ENCODE assay signal across 24 cellular contexts in genomic region chr2:149739171-149739879, GRCh38.
DNase-seq lines count a peak whose midpoint lies in the region; ATAC-seq, FAIRE-seq and TF ChIP-seq lines count a peak whose summit lies in the region.
"Had no signal": no experiment of that assay in that cellular context is flagged by ENCODE, and none has a peak within 500 bp of the region (broad histone marks: within the 10 kb centered on the region; RNA-seq: fewer than 3 reads in every experiment).

No MANE protein-coding gene starts in this region.

- TF ChIP-seq CTCF in AG04450 (IDR thresholded peaks at IDR 0.05; ENCODE audit: low read depth, low read length) (no peak), GM23338 (conservative IDR thresholded peaks at IDR 0.05; ENCODE audit: low read depth in 2 of 2) (no peak), astrocyte (IDR thresholded peaks at IDR 0.05; ENCODE audit: insufficient read depth, low read depth, low read length) (no peak), Caco-2 (IDR thresholded peaks at IDR 0.05; ENCODE audit: insufficient read depth in 1 of 2, low read depth in 1 of 2, low read length in 1 of 2, severe bottlenecking in 1 of 2, unreplicated experiment in 1 of 2) (no peak)

- H3K18ac ChIP-seq in mesenchymal stem cell (ENCODE audit: low read depth in 1 of 2, low read length in 2 of 2) = peak overlapping the region in 1 of 2 experiments; percentile 67

- H3K36me3 Mint-ChIP-seq in GM23338 (ENCODE audit: low read depth) (peaks cover 8% of the 10 kb centered on the region; the same call in 2 of the 3 replicates), astrocyte (ENCODE audit: low read depth, unreplicated experiment) (no peaks in the 10 kb centered on the region), Caco-2 (ENCODE audit: insufficient read depth, unreplicated experiment) (peaks cover 6% of the 10 kb centered on the region)
- H3K36me3 Mint-ChIP-seq in activated CD4-positive, alpha-beta memory T cell treated with anti-CD3 and anti-CD28 coated beads for 36 hours = no peaks in the 10 kb centered on the region
- H3K36me3 Mint-ChIP-seq: activated naive CD8-positive, alpha-beta T cell treated with anti-CD3 and anti-CD28 coated beads, Interleukin-2, amount 10 ng/mL, durations not matched to agents 7 days and 5 days; CD14-positive monocyte; naive thymus-derived CD4-positive, alpha-beta T cell had no signal

- no peak overlapping the region for H4K91ac ChIP-seq in mesenchymal stem cell (ENCODE audit: low read length)

- H3K4me3 ChIP-seq in AG04450 (ENCODE audit: low read depth, low read length) (no peak overlapping the region), GM23338 (no peak overlapping the region), astrocyte (ENCODE audit: insufficient read depth, low read depth, low read length) (no peak overlapping the region), mesenchymal stem cell (ENCODE audit: insufficient read depth in 1 of 2, low read depth in 1 of 2, low read length in 2 of 2) (no peak overlapping the region), Caco-2 (ENCODE audit: low read depth, low read length) (no peak overlapping the region)
- H3K4me3 ChIP-seq: heart right ventricle, ovary, vagina had no signal

- CTCF ChIA-PET in AG04450 (lab: Charles Lee) (interaction anchor here (0.9 kb wide), 1 partner anchor 144 kb away, joined by 3 read pairs; no protein-coding TSS in a partner anchor), Caco-2 (lab: Charles Lee) (no interaction called here)
- CTCF ChIA-PET in activated CD4-positive, alpha-beta memory T cell treated with anti-CD3 and anti-CD28 coated beads for 36 hours (lab: Charles Lee) = no interaction called here

- ATAC-seq in GM23338 (no peak), GM21381 (IDR thresholded peaks at IDR 0.05; ENCODE audit: unreplicated experiment) (no peak)
- ATAC-seq: activated CD8-positive, alpha-beta T cell treated with anti-CD3 and anti-CD28 coated beads for 36 hours; heart right ventricle; naive thymus-derived CD4-positive, alpha-beta T cell had no signal

- BruUV-seq in Caco-2 (replicated peaks; lab: Mats Ljungman, UMichigan) = no TSS peak

- H3K14ac ChIP-seq in mesenchymal stem cell (ENCODE audit: low read length in 2 of 2) = no peak overlapping the region

- no peak overlapping the region for H2BK5ac ChIP-seq in mesenchymal stem cell (ENCODE audit: low read depth, low read length, poor library complexity, severe bottlenecking)

- H2BK120ac ChIP-seq in mesenchymal stem cell (ENCODE audit: low read depth, low read length) = no peak overlapping the region

- no peaks in the 10 kb centered on the region for H3K79me1 ChIP-seq in mesenchymal stem cell (replicated peaks; ENCODE audit: low read length, poor library complexity, severe bottlenecking)

- H3K27ac ChIP-seq in AG04450 (ENCODE audit: low read depth, low read length) (peak overlapping the region; percentile 42), GM23338 (ENCODE audit: low read depth) (no peak overlapping the region), astrocyte (ENCODE audit: low read depth, low read length) (no peak overlapping the region), mesenchymal stem cell (ENCODE audit: low read length, poor library complexity, severe bottlenecking) (no peak overlapping the region)
- H3K27ac ChIP-seq: heart right ventricle, ovary, vagina had no signal

- H3K4me3 Mint-ChIP-seq in GM23338 = no peak overlapping the region
- H3K4me3 Mint-ChIP-seq in astrocyte (ENCODE audit: unreplicated experiment) = no peak overlapping the region
- H3K4me3 Mint-ChIP-seq in Caco-2 (ENCODE audit: unreplicated experiment) = no peak overlapping the region
- H3K4me3 Mint-ChIP-seq in activated CD4-positive, alpha-beta memory T cell treated with anti-CD3 and anti-CD28 coated beads for 36 hours = no peak overlapping the region
- H3K4me3 Mint-ChIP-seq: activated CD8-positive, alpha-beta T cell treated with anti-CD3 and anti-CD28 coated beads for 36 hours; activated naive CD8-positive, alpha-beta T cell treated with anti-CD3 and anti-CD28 coated beads, Interleukin-2, amount 10 ng/mL, durations not matched to agents 7 days and 5 days; CD14-positive monocyte; naive thymus-derived CD4-positive, alpha-beta T cell had no signal

- 90% methylated on average over 2 of the region's 6 CpGs for WGBS in mesenchymal stem cell

- DNase-seq in AG04450 (ENCODE audit: low read depth, low spot score) (no peak), GM23338 (ENCODE audit: low spot score) (no peak), astrocyte (ENCODE audit: low read depth) (peak; percentile 38), mesenchymal stem cell (no peak), Caco-2 (no peak), NCI-H2227 (lab: John Stamatoyannopoulos, UW; ENCODE audit: unreplicated experiment) (no peak)
- DNase-seq in activated CD4-positive, alpha-beta memory T cell treated with anti-CD3 and anti-CD28 coated beads for 36 hours = no peak
- DNase-seq: activated CD8-positive, alpha-beta T cell treated with anti-CD3 and anti-CD28 coated beads for 36 hours; activated effector memory CD4-positive, alpha-beta T cell treated with Interleukin-2 at 50 U/mL for 16 hours; activated naive CD8-positive, alpha-beta T cell treated with anti-CD3 and anti-CD28 coated beads, Interleukin-2, amount 10 ng/mL, durations not matched to agents 7 days and 5 days; GF-D8; heart right ventricle; naive thymus-derived CD4-positive, alpha-beta T cell; NCI-H187 treated with DMSO at 0.1 percent for 48 hours; NCI-H2227 treated with DMSO at 0.1 percent for 48 hours; NCI-H82; ovary; retina; T1000 had no signal

- intact Hi-C loops in Caco-2 (cut with micrococcal nuclease; ENCODE audit: unreplicated experiment) = no loop called here
- intact Hi-C loops in activated CD4-positive, alpha-beta memory T cell treated with anti-CD3 and anti-CD28 coated beads for 36 hours (cut with micrococcal nuclease) = no loop called here

- H3K4me1 ChIP-seq in GM23338 (ENCODE audit: insufficient read depth) (no peaks in the 10 kb centered on the region), astrocyte (ENCODE audit: insufficient read depth, low read length) (peaks cover 30% of the 10 kb centered on the region), mesenchymal stem cell (ENCODE audit: control insufficient read depth, insufficient read depth, low read depth, low read length) (peaks cover 3% of the 10 kb centered on the region), Caco-2 (peaks cover 8% of the 10 kb centered on the region)
- H3K4me1 ChIP-seq: vagina had no signal

- H4K20me1 ChIP-seq in GM23338 (replicated peaks; ENCODE audit: insufficient read depth) = no peaks in the 10 kb centered on the region
- no peaks in the 10 kb centered on the region for H4K20me1 ChIP-seq in astrocyte (ENCODE audit: insufficient read depth, low read length)

- no peak overlapping the region for H3K4ac ChIP-seq in mesenchymal stem cell (ENCODE audit: low read depth in 1 of 2, low read length in 2 of 2)

- peak overlapping the region; percentile 63 for H2AK5ac ChIP-seq in mesenchymal stem cell (ENCODE audit: low read length, severe bottlenecking)

- H3K79me2 ChIP-seq in GM23338 (replicated peaks; ENCODE audit: insufficient read depth) (no peaks in the 10 kb centered on the region), astrocyte (ENCODE audit: insufficient read depth, low read length) (no peaks in the 10 kb centered on the region)

- H2BK15ac ChIP-seq in mesenchymal stem cell (ENCODE audit: low read depth, poor library complexity, severe bottlenecking) = no peak overlapping the region

- POLR2A ChIA-PET in AG04450 (lab: Yijun Ruan, JAX) (interaction anchor here (1.3 kb wide), 1 partner anchor 90 kb away, joined by 3 read pairs; no protein-coding TSS in a partner anchor), Caco-2 (lab: Charles Lee) (no interaction called here)
- POLR2A ChIA-PET in activated CD4-positive, alpha-beta memory T cell treated with anti-CD3 and anti-CD28 coated beads for 36 hours (lab: Charles Lee) = no interaction called here

- H3K27me3 ChIP-seq in AG04450 (ENCODE audit: control insufficient read depth, insufficient read depth, low read length) (no peaks in the 10 kb centered on the region), GM23338 (ENCODE audit: insufficient read depth) (no peaks in the 10 kb centered on the region), astrocyte (ENCODE audit: insufficient read depth, low read length) (no peaks in the 10 kb centered on the region), mesenchymal stem cell (ENCODE audit: control insufficient read depth in 1 of 2, insufficient read depth in 1 of 2, low read length in 2 of 2) (no peaks in the 10 kb centered on the region), Caco-2 (replicated peaks; ENCODE audit: control insufficient read depth, insufficient read depth, low read length) (no peaks in the 10 kb centered on the region)
- H3K27me3 ChIP-seq: heart right ventricle, ovary, vagina had no signal

- peak overlapping the region; percentile 74 for H2AFZ ChIP-seq in GM23338
- H2AFZ ChIP-seq in astrocyte (ENCODE audit: low read depth, low read length) = no peak overlapping the region
- no peak overlapping the region for H2AFZ ChIP-seq in mesenchymal stem cell (ENCODE audit: low read depth, low read length)

- peak overlapping the region; percentile 62 to 75 for H2BK12ac ChIP-seq in mesenchymal stem cell (ENCODE audit: low read length in 2 of 2)

- H3K9ac ChIP-seq in astrocyte (ENCODE audit: low read length) (no peak overlapping the region), mesenchymal stem cell (ENCODE audit: low read length) (no peak overlapping the region)

- H3K27me3 Mint-ChIP-seq in GM23338 (ENCODE audit: insufficient read depth, low read depth, poor library complexity) (no peaks in the 10 kb centered on the region), astrocyte (ENCODE audit: low read depth, unreplicated experiment) (no peaks in the 10 kb centered on the region), Caco-2 (ENCODE audit: insufficient read depth, unreplicated experiment) (no peaks in the 10 kb centered on the region)
- H3K27me3 Mint-ChIP-seq in activated CD4-positive, alpha-beta memory T cell treated with anti-CD3 and anti-CD28 coated beads for 36 hours = peaks cover 3% of the 10 kb centered on the region
- H3K27me3 Mint-ChIP-seq: activated naive CD8-positive, alpha-beta T cell treated with anti-CD3 and anti-CD28 coated beads, Interleukin-2, amount 10 ng/mL, durations not matched to agents 7 days and 5 days had no signal

- H3K4me2 ChIP-seq in GM23338 (no peak overlapping the region), astrocyte (ENCODE audit: low read length) (no peak overlapping the region), mesenchymal stem cell (ENCODE audit: low read length, poor library complexity, severe bottlenecking) (no peak overlapping the region)

- peaks cover 8% of the 10 kb centered on the region; the same call in 1 of the 2 replicates for H3K9me2 ChIP-seq in GM23338 (ENCODE audit: insufficient read depth)

- H3K4me1 Mint-ChIP-seq in GM23338 (peaks cover 9% of the 10 kb centered on the region), astrocyte (ENCODE audit: low read depth, unreplicated experiment) (peaks cover 36% of the 10 kb centered on the region), Caco-2 (ENCODE audit: low read depth, unreplicated experiment) (peaks cover 5% of the 10 kb centered on the region)
- no peaks in the 10 kb centered on the region for H3K4me1 Mint-ChIP-seq in activated CD4-positive, alpha-beta memory T cell treated with anti-CD3 and anti-CD28 coated beads for 36 hours (ENCODE audit: low read depth)
- H3K4me1 Mint-ChIP-seq: activated naive CD8-positive, alpha-beta T cell treated with anti-CD3 and anti-CD28 coated beads, Interleukin-2, amount 10 ng/mL, durations not matched to agents 7 days and 5 days; CD14-positive monocyte had no signal

- H3K27ac Mint-ChIP-seq in GM23338 = no peak overlapping the region
- H3K27ac Mint-ChIP-seq in astrocyte (ENCODE audit: unreplicated experiment) = no peak overlapping the region
- no peak overlapping the region for H3K27ac Mint-ChIP-seq in Caco-2 (ENCODE audit: unreplicated experiment)
- no peak overlapping the region for H3K27ac Mint-ChIP-seq in activated CD4-positive, alpha-beta memory T cell treated with anti-CD3 and anti-CD28 coated beads for 36 hours
- H3K27ac Mint-ChIP-seq: activated CD8-positive, alpha-beta T cell treated with anti-CD3 and anti-CD28 coated beads for 36 hours; activated naive CD8-positive, alpha-beta T cell treated with anti-CD3 and anti-CD28 coated beads, Interleukin-2, amount 10 ng/mL, durations not matched to agents 7 days and 5 days; CD14-positive monocyte; naive thymus-derived CD4-positive, alpha-beta T cell had no signal

- peak overlapping the region; percentile 43 for H4K8ac ChIP-seq in mesenchymal stem cell (ENCODE audit: low read length)

- no peak for FAIRE-seq in astrocyte (lab: Jason Lieb, UNC)
- FAIRE-seq: endothelial cell of umbilical vein, GM18507 had no signal

- peaks cover 7% of the 10 kb centered on the region for H3K9me3 Mint-ChIP-seq in GM23338
- H3K9me3 Mint-ChIP-seq in astrocyte (ENCODE audit: unreplicated experiment) = peaks cover 6% of the 10 kb centered on the region
- H3K9me3 Mint-ChIP-seq in Caco-2 (ENCODE audit: unreplicated experiment) = peaks cover 10% of the 10 kb centered on the region
- no peaks in the 10 kb centered on the region for H3K9me3 Mint-ChIP-seq in activated CD4-positive, alpha-beta memory T cell treated with anti-CD3 and anti-CD28 coated beads for 36 hours
- H3K9me3 Mint-ChIP-seq: activated CD8-positive, alpha-beta T cell treated with anti-CD3 and anti-CD28 coated beads for 36 hours; activated naive CD8-positive, alpha-beta T cell treated with anti-CD3 and anti-CD28 coated beads, Interleukin-2, amount 10 ng/mL, durations not matched to agents 7 days and 5 days had no signal

- no peaks in the 10 kb centered on the region for H3K9me3 ChIP-seq in AG04450 (ENCODE audit: control insufficient read depth, insufficient read depth, low read length)
- H3K9me3 ChIP-seq in astrocyte (ENCODE audit: insufficient read depth, low read depth, low read length) = peaks cover 3% of the 10 kb centered on the region
- H3K9me3 ChIP-seq in mesenchymal stem cell (ENCODE audit: control insufficient read depth, low read length) = no peaks in the 10 kb centered on the region
- H3K9me3 ChIP-seq in Caco-2 = no peaks in the 10 kb centered on the region
- H3K9me3 ChIP-seq: heart right ventricle, ovary, vagina had no signal

- H3F3A ChIP-seq in GM23338 (replicated peaks; ENCODE audit: low read depth) = no peaks in the 10 kb centered on the region

- H3K36me3 ChIP-seq in GM23338 (ENCODE audit: insufficient read depth) = 0 out of 2 replicates have a peak, but pooled peaks cover 7% of the 10 kb centered on the region
- no peaks in the 10 kb centered on the region for H3K36me3 ChIP-seq in astrocyte (ENCODE audit: insufficient read depth, low read length)
- no peaks in the 10 kb centered on the region for H3K36me3 ChIP-seq in mesenchymal stem cell (ENCODE audit: control insufficient read depth in 1 of 2, insufficient read depth in 2 of 2, low read depth in 1 of 2, low read length in 2 of 2)
- H3K36me3 ChIP-seq in Caco-2 (ENCODE audit: control insufficient read depth, insufficient read depth, low read length) = no peaks in the 10 kb centered on the region
- H3K36me3 ChIP-seq: heart right ventricle, ovary, vagina had no signal

- no peak overlapping the region for H3K23ac ChIP-seq in mesenchymal stem cell (ENCODE audit: low read length in 2 of 2)
